In genomic region chr3:137770066-137770805, GRCh38 we compare ENCODE assay signal across 15 cellular contexts. TPM values are rescaled to one million over a fixed set of nuclear protein-coding genes. Genes with fewer than 3 reads are reported as not detected.
A peak's percentile ranks its signal among the peaks of the same experiment; 100 is the strongest.
DNase-seq lines count a peak whose midpoint lies in the region; ATAC-seq and TF ChIP-seq lines count a peak whose summit lies in the region.
"Had no signal": no experiment of that assay in that cellular context is flagged by ENCODE, and none has a peak within 500 bp of the region (broad histone marks: within the 10 kb centered on the region; RNA-seq: fewer than 3 reads in every experiment).

No MANE protein-coding gene starts in this region.

- H3K4me3 ChIP-seq in heart right ventricle: peak overlapping the region in 6 of 10 donors; percentile 19 to 42 (median 30)
- H3K4me3 ChIP-seq in right atrium auricular region: peak overlapping the region in 1 of 2 donors; percentile 26
- peak overlapping the region in 50 of 59 donors; percentile 6 to 64 (median 39) for H3K4me3 ChIP-seq in dorsolateral prefrontal cortex
- peak overlapping the region in 3 of 4 donors; percentile 1 to 35 (median 13) for H3K4me3 ChIP-seq in tibial nerve
- no peak overlapping the region for H3K4me3 ChIP-seq in mammary epithelial cell (replicated peaks in 1 of 3; ENCODE audit: insufficient read depth in 1 of 3, low read depth in 2 of 3, low read length in 3 of 3)

- H3K4me1 Mint-ChIP-seq in nephron progenitor cell: peaks cover 42% of the 10 kb centered on the region

- H4K20me1 ChIP-seq in mammary epithelial cell (ENCODE audit: insufficient read depth, low read length): no peaks in the 10 kb centered on the region

- TF ChIP-seq EP300 in tibial nerve (IDR thresholded peaks at IDR 0.05): no peak

- 3% methylated on average over 38 of the region's 38 CpGs for WGBS in heart right ventricle, 2 donors
- WGBS in tibial nerve, 2 donors: 3 to 5% methylated on average over 35 to 38 of the region's 38 CpGs
- WGBS in mammary epithelial cell (ENCODE audit: low coverage, missing lambda C conversion rate): 96% methylated on average over 25 of the region's 38 CpGs

- H3K36me3 Mint-ChIP-seq in nephron progenitor cell (ENCODE audit: low read depth): no peaks in the 10 kb centered on the region

- no peak for ATAC-seq in heart right ventricle
- ATAC-seq in HG03039 (IDR thresholded peaks at IDR 0.05; ENCODE audit: unreplicated experiment): no peak
- ATAC-seq: Right ventricle myocardium inferior had no signal

- no peak for TF ChIP-seq CTCF in heart right ventricle (IDR thresholded peaks at IDR 0.05)
- TF ChIP-seq CTCF in right atrium auricular region (IDR thresholded peaks at IDR 0.05): no peak
- TF ChIP-seq CTCF in dorsolateral prefrontal cortex (IDR thresholded peaks at IDR 0.05 in 54 of 56, conservative IDR thresholded peaks at IDR 0.05 in 2 of 56; ENCODE audit: low read depth in 1 of 56, partially characterized antibody in 56 of 56): no peak
- no peak for TF ChIP-seq CTCF in nephron progenitor cell (IDR thresholded peaks at IDR 0.05)
- TF ChIP-seq CTCF in tibial nerve (IDR thresholded peaks at IDR 0.05): no peak
- TF ChIP-seq CTCF in mammary epithelial cell (conservative IDR thresholded peaks at IDR 0.05 in 1 of 2, IDR thresholded peaks at IDR 0.05 in 1 of 2; ENCODE audit: extremely low read depth in 1 of 2, insufficient read depth in 1 of 2, low read depth in 1 of 2, low read length in 2 of 2): no peak

- no peaks in the 10 kb centered on the region for H3K9me3 Mint-ChIP-seq in nephron progenitor cell
- H3K9me3 Mint-ChIP-seq: natural killer cell treated with Interleukin-12 subunit alpha and Interleukin-12 subunit beta and Interleukin-15 and Interleukin-18, amount 100 ng/mL, for 72 hours had no signal

- intact Hi-C loops in heart right ventricle (cut with DNase I): no loop called here
- intact Hi-C loops in dorsolateral prefrontal cortex (cut with DNase I): no loop called here
- intact Hi-C loops in head of caudate nucleus (cut with DNase I): no loop called here
- intact Hi-C loops in mammary epithelial cell (cut with micrococcal nuclease): no loop called here

- H3K27me3 ChIP-seq in heart right ventricle (peaks cover 34 to 100% (median 100%) of the 10 kb centered on the region in 7 donors), right atrium auricular region (peaks cover 17 to 45% of the 10 kb centered on the region in 2 donors), dorsolateral prefrontal cortex (peaks cover 36 to 100% (median 88%) of the 10 kb centered on the region in 45 donors), tibial nerve (peaks cover 0 to 100% of the 10 kb centered on the region in 2 donors), mammary epithelial cell (ENCODE audit: insufficient read depth, low read length) (peaks cover 76% of the 10 kb centered on the region)

- no peak for TF ChIP-seq POLR2A in tibial nerve (IDR thresholded peaks at IDR 0.05)

- H3K36me3 ChIP-seq in heart right ventricle: no peaks in the 10 kb centered on the region
- no peaks in the 10 kb centered on the region for H3K36me3 ChIP-seq in right atrium auricular region
- H3K36me3 ChIP-seq in tibial nerve: no peaks in the 10 kb centered on the region
- H3K36me3 ChIP-seq in mammary epithelial cell (ENCODE audit: insufficient read depth, low read length): no peaks in the 10 kb centered on the region

- dilution Hi-C loops in mammary epithelial cell (cut with HindIII; ENCODE audit: low sequenced_read_pairs): no loop called here

- H3K9me3 ChIP-seq in heart right ventricle (no peaks in the 10 kb centered on the region), right atrium auricular region (no peaks in the 10 kb centered on the region), tibial nerve (no peaks in the 10 kb centered on the region), mammary epithelial cell (replicated peaks; ENCODE audit: insufficient read depth, low read length) (no peaks in the 10 kb centered on the region)

- in situ Hi-C loops in mammary epithelial cell (cut with MboI; ENCODE audit: low sequenced_read_pairs in 2 of 2): no loop called here

- no peak overlapping the region for H2AFZ ChIP-seq in mammary epithelial cell (ENCODE audit: low read depth, low read length)

- BruUV-seq in mammary epithelial cell (replicated peaks; lab: Mats Ljungman, UMichigan): no TSS peak

- H3K4me2 ChIP-seq in mammary epithelial cell (ENCODE audit: insufficient read depth, low read depth, low read length): no peak overlapping the region

- CTCF ChIA-PET in mammary epithelial cell (lab: Charles Lee; ENCODE audit: low non-redundant PET): no interaction called here

- no peak overlapping the region for H3K9ac ChIP-seq in mammary epithelial cell (ENCODE audit: insufficient read depth, low read length)

- H3K79me2 ChIP-seq in mammary epithelial cell (ENCODE audit: insufficient read depth, low read length): no peaks in the 10 kb centered on the region

- peaks cover 2 to 52% (median 33%) of the 10 kb centered on the region in 9 donors for H3K4me1 ChIP-seq in heart right ventricle
- H3K4me1 ChIP-seq in right atrium auricular region: peaks cover 0 to 41% of the 10 kb centered on the region in 2 donors
- H3K4me1 ChIP-seq in tibial nerve: peaks cover 0 to 62% (median 21%) of the 10 kb centered on the region in 4 donors
- peaks cover 8% of the 10 kb centered on the region for H3K4me1 ChIP-seq in mammary epithelial cell (ENCODE audit: insufficient read depth, low read length)

- DNase-seq in heart right ventricle: no peak
- no peak for DNase-seq in right atrium auricular region (ENCODE audit: low spot score)
- no peak for DNase-seq in dorsolateral prefrontal cortex
- peak; percentile 23 for DNase-seq in nephron progenitor cell
- DNase-seq in tibial nerve (ENCODE audit: low spot score in 2 of 2): no peak
- no peak for DNase-seq in head of caudate nucleus
- DNase-seq in mammary epithelial cell: no peak
- DNase-seq: AML-193, anterior cingulate cortex, DMS153, NCI-H1436 treated with DMSO at 0.1 percent for 48 hours, NCI-H774 had no signal

- no peak overlapping the region for H3K27ac ChIP-seq in heart right ventricle
- H3K27ac ChIP-seq in right atrium auricular region: no peak overlapping the region
- no peak overlapping the region for H3K27ac ChIP-seq in dorsolateral prefrontal cortex
- H3K27ac ChIP-seq in tibial nerve: no peak overlapping the region
- no peak overlapping the region for H3K27ac ChIP-seq in mammary epithelial cell (ENCODE audit: insufficient read depth, low read depth, low read length)

- H3K27ac Mint-ChIP-seq in nephron progenitor cell: no peak overlapping the region
- H3K27ac Mint-ChIP-seq: natural killer cell treated with Interleukin-12 subunit alpha and Interleukin-12 subunit beta and Interleukin-15 and Interleukin-18, amount 100 ng/mL, for 72 hours had no signal

- peaks cover 100% of the 10 kb centered on the region for H3K27me3 Mint-ChIP-seq in nephron progenitor cell (ENCODE audit: low read depth, poor library complexity)

- H3K4me3 Mint-ChIP-seq in nephron progenitor cell: peak overlapping the region; percentile 62
- H3K4me3 Mint-ChIP-seq: natural killer cell treated with Interleukin-12 subunit alpha and Interleukin-12 subunit beta and Interleukin-15 and Interleukin-18, amount 100 ng/mL, for 72 hours had no signal

RNA-seq across cellular contexts. Expression of gene SOX14, which starts 6.1 kb away (rescaled TPM):
- total RNA-seq in heart right ventricle (not detected), right atrium auricular region (not detected), dorsolateral prefrontal cortex (not detected), tibial nerve (not detected), mammary epithelial cell (not detected)
- polyA plus RNA-seq in heart right ventricle (not detected), mammary epithelial cell (not detected)
- not detected for polyA minus RNA-seq in mammary epithelial cell
- total RNA-seq: natural killer cell treated with Interleukin-12 subunit alpha and Interleukin-12 subunit beta and Interleukin-15 and Interleukin-18, amount 100 ng/mL, for 72 hours; Right ventricle myocardium inferior had no signal

Comparison
In these comparisons a context has a peak if more than half of its experiments do, and no peak if none do; other contexts are left out.
1. H3K4me3 ChIP-seq: peak in heart right ventricle (6 of 10), dorsolateral prefrontal cortex (50 of 59) and tibial nerve (3 of 4); none in mammary epithelial cell (0 of 3).